Comparison of ENCODE assay signal across 9 cellular contexts in genomic region chrX:132887569-132887968, GRCh38.
"Had no signal": no experiment of that assay in that cellular context is flagged by ENCODE, and none has a peak within 500 bp of the region (broad histone marks: within the 10 kb centered on the region; RNA-seq: fewer than 3 reads in every experiment).

No MANE protein-coding gene starts in this region.

- H3K4me1 ChIP-seq: HAP-1 had no signal

- H3K9me3 ChIP-seq: HAP-1 had no signal

- DNase-seq: GM23248, GOT3, H7, IMR-90, KG1 had no signal

- H3K36me3 ChIP-seq: HAP-1 had no signal

- FAIRE-seq: HTR-8/SVneo, K562 had no signal

- ATAC-seq: HCT116, K562 had no signal

- H3K27ac ChIP-seq: GM23248 had no signal

- H3K4me3 ChIP-seq: GM23248, HAP-1, K562 had no signal
